ENCODE assay signal across 19 cellular contexts in the genomic region with DNA sequence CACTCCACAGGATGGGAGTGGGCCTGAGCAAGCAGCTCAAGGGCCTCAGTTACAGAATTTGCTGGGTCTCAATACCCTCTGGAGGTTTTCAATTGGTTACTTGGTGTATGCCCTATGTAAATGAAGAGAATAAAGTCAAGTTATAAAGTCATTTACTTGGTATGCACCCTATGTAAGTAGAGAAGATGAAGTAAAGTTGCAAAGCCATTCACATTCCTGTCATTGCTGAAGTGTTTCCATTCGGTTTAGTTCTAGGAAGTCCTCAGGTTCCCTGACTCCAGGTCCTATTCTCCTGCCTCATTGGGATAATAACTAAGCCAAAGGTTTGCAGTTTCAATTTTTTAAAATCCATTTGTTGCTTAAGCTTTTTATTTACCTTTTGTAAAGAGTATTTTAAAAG.
A peak's percentile ranks its signal among the peaks of the same experiment; 100 is the strongest.
DNase-seq lines count a peak whose midpoint lies in the region; ATAC-seq and TF ChIP-seq lines count a peak whose summit lies in the region.
"Had no signal": no experiment of that assay in that cellular context is flagged by ENCODE, and none has a peak within 500 bp of the region (broad histone marks: within the 10 kb centered on the region; RNA-seq: fewer than 3 reads in every experiment).

No MANE protein-coding gene starts in this region.

- no peaks in the 10 kb centered on the region for H3K27me3 ChIP-seq in trophoblast cell (ENCODE audit: insufficient read depth, low read length)
- H3K27me3 ChIP-seq in CD4-positive, alpha-beta T cell (ENCODE audit: control insufficient read depth, insufficient read depth, low read length), result no peaks in the 10 kb centered on the region

- peak; percentile 13 for DNase-seq in GM03348 (ENCODE audit: low spot score)
- peak; percentile 22 for DNase-seq in epithelial cell of proximal tubule (ENCODE audit: low read depth)
- DNase-seq in trophoblast cell, result peak; percentile 9 to 58
- no peak for DNase-seq in hippocampal formation (lab: John Stamatoyannopoulos, UW)
- no peak for DNase-seq in HPDE6-E6E7 (ENCODE audit: extremely low spot score)
- DNase-seq in CD4-positive, alpha-beta T cell, result no peak
- DNase-seq: AML-193, Caco-2, DMS153, GM23248, MM.1S, NCI-H1092 treated with DMSO at 0.1 percent for 48 hours, NCI-H1694, NCI-H2107, NCI-H2227 treated with DMSO at 0.1 percent for 48 hours, NCI-H526, SHP77 treated with DMSO at 0.1 percent for 48 hours had no signal

- no peak overlapping the region for H3K23ac ChIP-seq in trophoblast cell (ENCODE audit: low read length)

- H3K36me3 ChIP-seq in trophoblast cell (ENCODE audit: control insufficient read depth in 1 of 2, insufficient read depth in 2 of 2, low read length in 2 of 2), result no peaks in the 10 kb centered on the region

- no peaks in the 10 kb centered on the region for H3K4me1 Mint-ChIP-seq in CD4-positive, alpha-beta T cell (ENCODE audit: low read depth)

- CTCF ChIA-PET in CD4-positive, alpha-beta T cell (lab: Charles Lee), result no interaction called here

- H4K91ac ChIP-seq in trophoblast cell (ENCODE audit: low read depth, low read length), result peak overlapping the region; percentile 37

- H2BK5ac ChIP-seq in trophoblast cell (ENCODE audit: low read depth, low read length, poor library complexity), result peak overlapping the region; percentile 73

- no peak overlapping the region for H3K14ac ChIP-seq in trophoblast cell (ENCODE audit: low read length)

- H3K4me2 ChIP-seq in trophoblast cell (ENCODE audit: low read length), result no peak overlapping the region

- no peak overlapping the region for H4K12ac ChIP-seq in trophoblast cell (ENCODE audit: low read depth, low read length)

- intact Hi-C loops in CD4-positive, alpha-beta T cell (cut with DNase I, micrococcal nuclease), result no loop called here

- H3K79me1 ChIP-seq in trophoblast cell (ENCODE audit: low read length), result peaks cover 2% of the 10 kb centered on the region

- H3K79me2 ChIP-seq in trophoblast cell (ENCODE audit: control insufficient read depth, insufficient read depth, low read length, poor library complexity), result no peaks in the 10 kb centered on the region

- no CpG with 5 or more reads among the region's 1 CpG for WGBS in trophoblast cell (ENCODE audit: extremely low coverage, insufficient coverage, insufficient read length)

- peaks cover 8% of the 10 kb centered on the region for H3K9me3 ChIP-seq in trophoblast cell (ENCODE audit: insufficient read depth, low read depth, low read length)
- no peaks in the 10 kb centered on the region for H3K9me3 ChIP-seq in CD4-positive, alpha-beta T cell (ENCODE audit: control insufficient read depth, low read length)

- no peak overlapping the region for H3K27ac Mint-ChIP-seq in CD4-positive, alpha-beta T cell

- no peak overlapping the region for H2AK5ac ChIP-seq in trophoblast cell (ENCODE audit: low read length)

- H3K4me3 ChIP-seq in epithelial cell of proximal tubule (ENCODE audit: low read depth, low read length) (no peak overlapping the region), trophoblast cell (ENCODE audit: low read depth, low read length) (no peak overlapping the region)
- H3K4me3 ChIP-seq: GM23248 had no signal

- no peaks in the 10 kb centered on the region for H3K36me3 Mint-ChIP-seq in CD4-positive, alpha-beta T cell (ENCODE audit: low read depth)

- POLR2A ChIA-PET in CD4-positive, alpha-beta T cell (lab: Charles Lee), result no interaction called here

- H3K4me1 ChIP-seq in trophoblast cell (ENCODE audit: control insufficient read depth in 1 of 2, insufficient read depth in 2 of 2, low read length in 2 of 2), result peaks cover 0 to 3% of the 10 kb centered on the region in 2 experiments
- H3K4me1 ChIP-seq: Caco-2 had no signal

- H3K27me3 Mint-ChIP-seq in CD4-positive, alpha-beta T cell, result no peaks in the 10 kb centered on the region

- H3K4ac ChIP-seq in trophoblast cell (ENCODE audit: low read depth, low read length), result no peak overlapping the region

- no peak overlapping the region for H3K9ac ChIP-seq in trophoblast cell (ENCODE audit: low read length)
- H3K9ac ChIP-seq: GM23248 had no signal

- ATAC-seq in SK-N-SH treated with all-trans-retinoic acid at 6 μM for 48 hours, result peak; percentile 72
- no peak for ATAC-seq in GM21515 (IDR thresholded peaks at IDR 0.05; ENCODE audit: unreplicated experiment)
- no peak for ATAC-seq in CD4-positive, alpha-beta T cell (ENCODE audit: poor library complexity)

- H3K27ac ChIP-seq in trophoblast cell (ENCODE audit: low read depth, low read length), result peak overlapping the region; percentile 87
- no peak overlapping the region for H3K27ac ChIP-seq in CD4-positive, alpha-beta T cell (ENCODE audit: low read depth, low read length)
- H3K27ac ChIP-seq: GM23248 had no signal

- TF ChIP-seq CTCF in epithelial cell of proximal tubule (conservative IDR thresholded peaks at IDR 0.05; ENCODE audit: low read depth, low read length), result no peak
- no peak for TF ChIP-seq CTCF in CD4-positive, alpha-beta T cell (IDR thresholded peaks at IDR 0.05)

- no peak overlapping the region for H3K4me3 Mint-ChIP-seq in CD4-positive, alpha-beta T cell

- no peak overlapping the region for H2BK120ac ChIP-seq in trophoblast cell (ENCODE audit: insufficient read depth, low read length, poor library complexity)

- H3K9me3 Mint-ChIP-seq in CD4-positive, alpha-beta T cell, result peaks cover 11% of the 10 kb centered on the region

- no peak overlapping the region for H4K8ac ChIP-seq in trophoblast cell (ENCODE audit: low read depth, low read length)

- no peak overlapping the region for H2BK12ac ChIP-seq in trophoblast cell (ENCODE audit: low read length)

- no peak overlapping the region for H2AFZ ChIP-seq in trophoblast cell (ENCODE audit: insufficient read depth, low read length, poor library complexity)
- H2AFZ ChIP-seq: GM23248 had no signal

- H3K18ac ChIP-seq in trophoblast cell (ENCODE audit: low read length), result no peak overlapping the region

TF ChIP-seq in SK-N-SH treated with all-trans-retinoic acid at 6 μM for 48 hours, 23 proteins besides CTCF, POLR2A, EP300 and RAD21:
- TF ChIP-seq CSDC2 (CRISPR knock-in tag; IDR thresholded peaks at IDR 0.05), result no peak
- TF ChIP-seq ISL1 (CRISPR knock-in tag; IDR thresholded peaks at IDR 0.05), result no peak
- TF ChIP-seq RARB (CRISPR knock-in tag; IDR thresholded peaks at IDR 0.05), result no peak
- TF ChIP-seq PPARA (CRISPR knock-in tag; IDR thresholded peaks at IDR 0.05; ENCODE audit: borderline replicate concordance), result no peak
- TF ChIP-seq OSR1 (CRISPR knock-in tag; IDR thresholded peaks at IDR 0.05), result no peak

Comparison
In these comparisons a context has a peak if more than half of its experiments do, and no peak if none do; other contexts are left out.
1. DNase-seq: peak in GM03348 (single experiment), epithelial cell of proximal tubule (single experiment) and trophoblast cell (2 of 2); none in hippocampal formation (0 of 2), HPDE6-E6E7 (single experiment) and CD4-positive, alpha-beta T cell (0 of 10).